1 cellular context compared by ENCODE assay signal in the genomic region with DNA sequence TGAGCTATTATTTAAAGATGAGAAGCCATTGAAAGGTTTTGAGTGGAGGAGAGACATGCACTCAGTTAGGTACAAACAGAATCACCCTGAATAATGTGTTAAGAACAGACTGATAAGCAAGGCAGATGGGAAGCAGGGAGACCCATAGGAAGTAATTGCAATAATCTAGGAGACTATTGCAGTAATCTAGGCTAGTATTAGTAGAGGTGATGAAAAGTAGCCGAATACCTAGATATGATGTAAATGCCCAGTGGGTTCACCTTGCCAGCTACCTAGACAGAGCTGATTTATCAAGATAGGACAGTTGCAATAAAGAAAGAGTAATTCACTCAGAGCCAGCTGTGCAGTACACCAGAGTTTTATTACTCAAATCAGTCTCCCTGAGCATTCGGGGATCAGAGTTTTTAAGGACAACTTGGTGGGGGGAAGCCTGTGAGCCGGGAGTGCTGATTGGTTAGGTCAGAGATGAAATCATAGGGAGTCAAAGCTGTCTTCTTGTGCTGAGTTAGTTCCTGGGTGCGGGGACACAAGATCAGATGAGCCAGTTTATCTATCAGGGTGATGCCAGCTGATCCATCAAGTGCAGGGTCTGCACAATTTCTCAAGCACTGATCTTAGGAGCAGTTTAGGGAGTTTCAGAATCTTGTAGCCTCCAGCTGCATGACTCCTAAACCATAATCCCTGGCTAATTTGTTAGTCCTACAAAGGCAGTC.
TF ChIP-seq lines count a peak whose summit lies in the region.

No MANE protein-coding gene starts in this region.

TF ChIP-seq in GM23338, 12 proteins besides CTCF, POLR2A, EP300 and RAD21 (continued from another document):
- TF ChIP-seq, protein P1, sequence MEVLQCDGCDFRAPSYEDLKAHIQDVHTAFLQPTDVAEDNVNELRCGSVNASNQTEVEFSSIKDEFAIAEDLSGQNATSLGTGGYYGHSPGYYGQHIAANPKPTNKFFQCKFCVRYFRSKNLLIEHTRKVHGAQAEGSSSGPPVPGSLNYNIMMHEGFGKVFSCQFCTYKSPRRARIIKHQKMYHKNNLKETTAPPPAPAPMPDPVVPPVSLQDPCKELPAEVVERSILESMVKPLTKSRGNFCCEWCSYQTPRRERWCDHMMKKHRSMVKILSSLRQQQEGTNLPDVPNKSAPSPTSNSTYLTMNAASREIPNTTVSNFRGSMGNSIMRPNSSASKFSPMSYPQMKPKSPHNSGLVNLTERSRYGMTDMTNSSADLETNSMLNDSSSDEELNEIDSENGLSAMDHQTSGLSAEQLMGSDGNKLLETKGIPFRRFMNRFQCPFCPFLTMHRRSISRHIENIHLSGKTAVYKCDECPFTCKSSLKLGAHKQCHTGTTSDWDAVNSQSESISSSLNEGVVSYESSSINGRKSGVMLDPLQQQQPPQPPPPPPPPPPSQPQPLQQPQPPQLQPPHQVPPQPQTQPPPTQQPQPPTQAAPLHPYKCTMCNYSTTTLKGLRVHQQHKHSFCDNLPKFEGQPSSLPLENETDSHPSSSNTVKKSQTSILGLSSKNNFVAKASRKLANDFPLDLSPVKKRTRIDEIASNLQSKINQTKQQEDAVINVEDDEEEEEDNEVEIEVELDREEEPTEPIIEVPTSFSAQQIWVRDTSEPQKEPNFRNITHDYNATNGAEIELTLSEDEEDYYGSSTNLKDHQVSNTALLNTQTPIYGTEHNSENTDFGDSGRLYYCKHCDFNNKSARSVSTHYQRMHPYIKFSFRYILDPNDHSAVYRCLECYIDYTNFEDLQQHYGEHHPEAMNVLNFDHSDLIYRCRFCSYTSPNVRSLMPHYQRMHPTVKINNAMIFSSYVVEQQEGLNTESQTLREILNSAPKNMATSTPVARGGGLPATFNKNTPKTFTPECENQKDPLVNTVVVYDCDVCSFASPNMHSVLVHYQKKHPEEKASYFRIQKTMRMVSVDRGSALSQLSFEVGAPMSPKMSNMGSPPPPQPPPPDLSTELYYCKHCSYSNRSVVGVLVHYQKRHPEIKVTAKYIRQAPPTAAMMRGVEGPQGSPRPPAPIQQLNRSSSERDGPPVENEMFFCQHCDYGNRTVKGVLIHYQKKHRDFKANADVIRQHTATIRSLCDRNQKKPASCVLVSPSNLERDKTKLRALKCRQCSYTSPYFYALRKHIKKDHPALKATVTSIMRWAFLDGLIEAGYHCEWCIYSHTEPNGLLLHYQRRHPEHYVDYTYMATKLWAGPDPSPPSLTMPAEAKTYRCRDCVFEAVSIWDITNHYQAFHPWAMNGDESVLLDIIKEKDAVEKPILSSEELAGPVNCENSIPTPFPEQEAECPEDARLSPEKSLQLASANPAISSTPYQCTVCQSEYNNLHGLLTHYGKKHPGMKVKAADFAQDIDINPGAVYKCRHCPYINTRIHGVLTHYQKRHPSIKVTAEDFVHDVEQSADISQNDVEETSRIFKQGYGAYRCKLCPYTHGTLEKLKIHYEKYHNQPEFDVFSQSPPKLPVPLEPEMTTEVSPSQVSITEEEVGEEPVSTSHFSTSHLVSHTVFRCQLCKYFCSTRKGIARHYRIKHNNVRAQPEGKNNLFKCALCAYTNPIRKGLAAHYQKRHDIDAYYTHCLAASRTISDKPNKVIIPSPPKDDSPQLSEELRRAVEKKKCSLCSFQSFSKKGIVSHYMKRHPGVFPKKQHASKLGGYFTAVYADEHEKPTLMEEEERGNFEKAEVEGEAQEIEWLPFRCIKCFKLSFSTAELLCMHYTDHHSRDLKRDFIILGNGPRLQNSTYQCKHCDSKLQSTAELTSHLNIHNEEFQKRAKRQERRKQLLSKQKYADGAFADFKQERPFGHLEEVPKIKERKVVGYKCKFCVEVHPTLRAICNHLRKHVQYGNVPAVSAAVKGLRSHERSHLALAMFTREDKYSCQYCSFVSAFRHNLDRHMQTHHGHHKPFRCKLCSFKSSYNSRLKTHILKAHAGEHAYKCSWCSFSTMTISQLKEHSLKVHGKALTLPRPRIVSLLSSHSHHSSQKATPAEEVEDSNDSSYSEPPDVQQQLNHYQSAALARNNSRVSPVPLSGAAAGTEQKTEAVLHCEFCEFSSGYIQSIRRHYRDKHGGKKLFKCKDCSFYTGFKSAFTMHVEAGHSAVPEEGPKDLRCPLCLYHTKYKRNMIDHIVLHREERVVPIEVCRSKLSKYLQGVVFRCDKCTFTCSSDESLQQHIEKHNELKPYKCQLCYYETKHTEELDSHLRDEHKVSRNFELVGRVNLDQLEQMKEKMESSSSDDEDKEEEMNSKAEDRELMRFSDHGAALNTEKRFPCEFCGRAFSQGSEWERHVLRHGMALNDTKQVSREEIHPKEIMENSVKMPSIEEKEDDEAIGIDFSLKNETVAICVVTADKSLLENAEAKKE (CRISPR knock-in tag; IDR thresholded peaks at IDR 0.05): no peak
- no peak for TF ChIP-seq STAT1 (IDR thresholded peaks at IDR 0.05; ENCODE audit: unreplicated experiment)
- TF ChIP-seq EZH2phosphoT487 (IDR thresholded peaks at IDR 0.05; ENCODE audit: unreplicated experiment): no peak
- TF ChIP-seq, protein P2, sequence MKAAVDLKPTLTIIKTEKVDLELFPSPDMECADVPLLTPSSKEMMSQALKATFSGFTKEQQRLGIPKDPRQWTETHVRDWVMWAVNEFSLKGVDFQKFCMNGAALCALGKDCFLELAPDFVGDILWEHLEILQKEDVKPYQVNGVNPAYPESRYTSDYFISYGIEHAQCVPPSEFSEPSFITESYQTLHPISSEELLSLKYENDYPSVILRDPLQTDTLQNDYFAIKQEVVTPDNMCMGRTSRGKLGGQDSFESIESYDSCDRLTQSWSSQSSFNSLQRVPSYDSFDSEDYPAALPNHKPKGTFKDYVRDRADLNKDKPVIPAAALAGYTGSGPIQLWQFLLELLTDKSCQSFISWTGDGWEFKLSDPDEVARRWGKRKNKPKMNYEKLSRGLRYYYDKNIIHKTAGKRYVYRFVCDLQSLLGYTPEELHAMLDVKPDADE (IDR thresholded peaks at IDR 0.05): no peak
- TF ChIP-seq CREB1 (CRISPR knock-in tag; IDR thresholded peaks at IDR 0.05; ENCODE audit: low read depth): no peak
